In the genomic region with DNA sequence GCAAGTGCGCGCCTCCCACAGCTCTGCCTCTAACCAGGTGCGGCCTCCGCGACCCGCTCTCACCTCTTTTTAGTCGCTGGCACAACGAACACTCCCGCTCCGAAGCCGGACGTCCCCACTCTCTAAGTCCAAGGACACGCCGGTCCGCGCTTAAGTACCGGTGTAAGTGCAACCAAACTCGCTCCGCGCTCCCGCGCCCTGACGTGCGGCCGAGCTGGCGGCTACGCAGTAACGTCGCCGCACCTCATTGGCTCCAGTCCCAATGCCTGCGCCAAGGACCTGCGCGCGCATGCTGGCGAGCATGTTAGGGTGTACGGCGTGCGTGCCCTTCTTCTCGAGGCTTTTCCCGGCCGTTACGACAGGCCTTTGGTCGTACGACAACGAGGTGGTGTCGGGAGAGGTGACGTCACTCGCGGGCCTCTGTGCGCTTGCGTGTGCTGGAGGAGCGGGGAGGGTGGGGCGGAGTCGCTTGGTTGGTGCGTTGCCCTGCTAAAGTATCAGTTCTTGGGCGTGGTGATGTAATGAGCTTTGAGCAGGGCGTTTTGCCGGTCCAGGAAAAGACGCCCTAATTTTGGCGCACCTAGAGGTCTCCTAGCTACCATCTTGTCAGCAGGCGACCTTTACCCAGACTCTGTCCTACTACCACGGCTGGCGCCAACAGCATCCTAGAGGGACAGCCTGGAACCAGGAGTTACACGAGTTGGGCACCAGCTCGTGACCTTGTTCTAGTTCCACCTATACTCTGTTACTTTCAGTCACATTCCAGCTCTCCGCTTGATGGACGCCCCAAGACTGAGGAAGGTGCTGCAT, we compare ENCODE assay signal across 8 cellular contexts. TPM values are rescaled to one million over a fixed set of nuclear protein-coding genes. Genes with fewer than 3 reads are reported as not detected.
A peak's percentile ranks its signal among the peaks of the same experiment; 100 is the strongest.
DNase-seq lines count a peak whose midpoint lies in the region; ATAC-seq and TF ChIP-seq lines count a peak whose summit lies in the region.

TSS of gene CYCS (minus strand) at position 124 of the 810 bp plus-strand sequence. CDS start 1,141 bp downstream, outside the sequence.

- peak; percentile 94 for ATAC-seq in GM21737 (IDR thresholded peaks at IDR 0.05; ENCODE audit: unreplicated experiment)

- H3K27me3 ChIP-seq in KMS-11 (ENCODE audit: insufficient read depth, low read depth) (no peaks in the 10 kb centered on the region), Peyer's patch (no peaks in the 10 kb centered on the region), esophagus (ENCODE audit: control insufficient read depth in 1 of 2, insufficient read depth in 2 of 2, low read length in 2 of 2) (no peaks in the 10 kb centered on the region), mucosa of stomach (ENCODE audit: control insufficient read depth, insufficient read depth, low read length) (no peaks in the 10 kb centered on the region)

- TF ChIP-seq CTCF in KMS-11 (conservative IDR thresholded peaks at IDR 0.05; ENCODE audit: low read depth, low read length) (no peak), Peyer's patch (IDR thresholded peaks at IDR 0.05) (peak in 1 of 6 experiments; percentile 7)

- H3K9me3 ChIP-seq in Peyer's patch, result no peaks in the 10 kb centered on the region
- H3K9me3 ChIP-seq in esophagus (ENCODE audit: control insufficient read depth in 2 of 2, insufficient read depth in 1 of 2, low read depth in 1 of 2, low read length in 1 of 2), result no peaks in the 10 kb centered on the region
- no peaks in the 10 kb centered on the region for H3K9me3 ChIP-seq in mucosa of stomach (ENCODE audit: control insufficient read depth, low read length)

- TF ChIP-seq POLR2A in Peyer's patch (IDR thresholded peaks at IDR 0.05), result peak; percentile 98 to 99

- H3K27ac ChIP-seq in KMS-11, result peak within 1 kb of the TSS; percentile 73
- peak within 1 kb of the TSS; percentile 97 to 98 (median 98) for H3K27ac ChIP-seq in Peyer's patch
- peak within 1 kb of the TSS; percentile 97 to 99 for H3K27ac ChIP-seq in esophagus (ENCODE audit: low read depth in 2 of 2, low read length in 1 of 2)

- peak within 1 kb of the TSS; percentile 90 for H2AFZ ChIP-seq in KMS-11 (ENCODE audit: low read depth)

- peak within 1 kb of the TSS; percentile 95 for H3K4me2 ChIP-seq in KMS-11

- DNase-seq in DMS53 treated with DMSO at 0.1 percent for 48 hours (lab: John Stamatoyannopoulos, UW; ENCODE audit: unreplicated experiment) (peak; percentile 100), Peyer's patch (peak; percentile 100)
- DNase-seq in activated T-cell treated with anti-CD3 and anti-CD28 coated beads, Interleukin-2, amount 50 U/mL, for 48 hours, result peak; percentile 99
- DNase-seq in stimulated activated CD8-positive, alpha-beta memory T cell treated with anti-CD3 and anti-CD28 coated beads, Interleukin-7, amount 100 ng/mL, for 1 hour (ENCODE audit: low read depth in 2 of 2), result peak; percentile 99

- H3K9ac ChIP-seq in KMS-11, result peak within 1 kb of the TSS; percentile 90
- peak within 1 kb of the TSS; percentile 88 for H3K9ac ChIP-seq in mucosa of stomach (ENCODE audit: low read length)

- peaks cover 11% of the 10 kb centered on the region; the same call in 1 of the 2 replicates for H4K20me1 ChIP-seq in KMS-11 (ENCODE audit: insufficient read depth)

- H3K79me2 ChIP-seq in KMS-11 (ENCODE audit: insufficient read depth, low read depth), result peaks cover 28% of the 10 kb centered on the region

- H3K4me1 ChIP-seq in KMS-11 (ENCODE audit: low read depth, poor library complexity, severe bottlenecking) (peaks cover 28% of the 10 kb centered on the region), Peyer's patch (peaks cover 0 to 5% (median 2%) of the 10 kb centered on the region in 4 donors), esophagus (ENCODE audit: control insufficient read depth in 2 of 2, insufficient read depth in 2 of 2, low read length in 1 of 2) (no peaks in the 10 kb centered on the region), mucosa of stomach (ENCODE audit: control insufficient read depth, insufficient read depth, low read length) (peaks cover 17% of the 10 kb centered on the region)

- H3K36me3 ChIP-seq in KMS-11 (ENCODE audit: insufficient read depth) (peaks cover 17% of the 10 kb centered on the region; the same call in 1 of the 2 replicates), Peyer's patch (peaks cover 0 to 24% (median 0%) of the 10 kb centered on the region in 3 donors), esophagus (ENCODE audit: control insufficient read depth in 2 of 2, insufficient read depth in 2 of 2, low read length in 1 of 2) (peaks cover 2 to 14% of the 10 kb centered on the region in 2 donors), mucosa of stomach (ENCODE audit: control insufficient read depth, insufficient read depth, low read length) (peaks cover 6% of the 10 kb centered on the region)

- H3K4me3 ChIP-seq in KMS-11 (IDR thresholded peaks at IDR 0.05; ENCODE audit: insufficient read depth, low read depth, low read length) (peak within 1 kb of the TSS; percentile 30), Peyer's patch (peak within 1 kb of the TSS; percentile 79 to 97 (median 92)), esophagus (ENCODE audit: low read depth in 1 of 2, low read length in 2 of 2) (peak within 1 kb of the TSS; percentile 74 to 87), mucosa of stomach (ENCODE audit: low read length) (peak within 1 kb of the TSS; percentile 90)

- WGBS in esophagus, 2 donors, result 1% methylated on average over 67 of the region's 67 CpGs

RNA-seq across cellular contexts. Expression of gene CYCS, which starts in this region (rescaled TPM):
- total RNA-seq in Peyer's patch, result 10 to 100 TPM; 32.1 to 68.0 (median 53.1) TPM
- polyA plus RNA-seq in esophagus, result 100 to 1,000 TPM in 1 of 2 donors, 10 to 100 TPM in 1; 44.2 to 106 TPM

Comparison
In these comparisons a context has a peak if more than half of its experiments do, and no peak if none do; other contexts are left out.
1. Peak in every context shown above with its lines: DNase-seq, ATAC-seq, H3K4me3 ChIP-seq and H3K27ac ChIP-seq.
2. H3K4me3 ChIP-seq: peak in every context shown above with its lines; median percentile 92 in Peyer's patch; 90 in mucosa of stomach; 80 in esophagus; 30 in KMS-11.